In genomic region chr11:21861314-21861713, GRCh38 we compare ENCODE assay signal across 29 cellular contexts.
"Had no signal": no experiment of that assay in that cellular context is flagged by ENCODE, and none has a peak within 500 bp of the region (broad histone marks: within the 10 kb centered on the region; RNA-seq: fewer than 3 reads in every experiment).

No MANE protein-coding gene starts in this region.

- ATAC-seq: activated CD4-positive, CD25-positive, alpha-beta regulatory T cell treated with anti-CD3 and anti-CD28 coated beads, Interleukin-2, amount 50 U/mL, for 24 hours; body of pancreas; gastroesophageal sphincter; psoas muscle; stimulated activated naive B cell treated with anti-CD40 and anti-IgM and Interleukin-4, amounts not matched to agents 10 μg/mL and 1 μg/mL and 100 μg/mL, for 72 hours; upper lobe of right lung had no signal

- H3K9me3 ChIP-seq: adrenal gland, body of pancreas, gastroesophageal sphincter, left ventricle myocardium inferior, ovary, psoas muscle, right atrium auricular region, stomach, tibial artery, upper lobe of right lung had no signal

- H3K4me1 ChIP-seq: adrenal gland, body of pancreas, gastroesophageal sphincter, left ventricle myocardium inferior, psoas muscle, right atrium auricular region, stomach, tibial artery, upper lobe of right lung had no signal

- H3K27ac ChIP-seq: adrenal gland, body of pancreas, cardiac muscle cell, coronary artery, gastroesophageal sphincter, left ventricle myocardium inferior, ovary, psoas muscle, right atrium auricular region, stomach, tibial artery, upper lobe of right lung, VCaP had no signal

- DNase-seq: activated CD4-positive, alpha-beta T cell treated with anti-CD3 and anti-CD28 coated beads for 48 hours; activated CD4-positive, alpha-beta T cell treated with anti-CD3 and anti-CD28 coated beads, Interleukin-2, amount 50 U/mL, for 48 hours; activated CD8-positive, alpha-beta memory T cell treated with anti-CD3 and anti-CD28 coated beads for 24 hours; activated effector memory CD4-positive, alpha-beta T cell treated with anti-CD3 and anti-CD28 coated beads, Interleukin-2, amount 50 U/mL, for 16 hours; activated naive CD4-positive, alpha-beta T cell treated with anti-CD3 and anti-CD28 coated beads for 36 hours; activated naive CD8-positive, alpha-beta T cell treated with anti-CD3 and anti-CD28 coated beads for 36 hours; activated T-cell treated with anti-CD3 and anti-CD28 coated beads, Interleukin-2, amount 50 U/mL, for 1 hour; adrenal gland; aorta; body of pancreas; dorsolateral prefrontal cortex; effector memory CD4-positive, alpha-beta T cell; head of caudate nucleus; hippocampal formation; left ventricle myocardium inferior; ovary; psoas muscle; stimulated activated CD4-positive, alpha-beta T cell treated with anti-CD3 and anti-CD28 coated beads, Interleukin-15, amount 100 ng/mL, for 24 hours; stimulated activated CD4-positive, alpha-beta T cell treated with anti-CD3 and anti-CD28 coated beads, Interleukin-2, amount 100 ng/mL, for 24 hours; stimulated activated naive B cell treated with anti-CD40 and anti-IgM and Interleukin-4, amounts not matched to agents 10 μg/mL and 1 μg/mL and 100 μg/mL, for 72 hours; stomach; tibial artery; upper lobe of right lung had no signal

- H3K27me3 ChIP-seq: adrenal gland, body of pancreas, cardiac muscle cell, dorsolateral prefrontal cortex, gastroesophageal sphincter, ovary, right atrium auricular region, stomach, tibial artery, upper lobe of right lung had no signal

- H3K4me3 ChIP-seq: adrenal gland, body of pancreas, cardiac muscle cell, coronary artery, gastroesophageal sphincter, left ventricle myocardium inferior, ovary, psoas muscle, right atrium auricular region, stomach, tibial artery, upper lobe of right lung had no signal

- H3K36me3 ChIP-seq: adrenal gland, cardiac muscle cell, gastroesophageal sphincter, left ventricle myocardium inferior, ovary, right atrium auricular region, stomach, tibial artery, upper lobe of right lung had no signal
